Comparison of ENCODE assay signal across 29 cellular contexts in genomic region chr3:37981348-37981664, GRCh38. TPM values are rescaled to one million over a fixed set of nuclear protein-coding genes. Genes with fewer than 3 reads are reported as not detected.
"Had no signal": no experiment of that assay in that cellular context is flagged by ENCODE, and none has a peak within 500 bp of the region (broad histone marks: within the 10 kb centered on the region; RNA-seq: fewer than 3 reads in every experiment).

No MANE protein-coding gene starts in this region.

- H3K9me3 ChIP-seq: gastrocnemius medialis, mucosa of descending colon, right atrium auricular region, thoracic aorta, uterus had no signal

- H3K9me3 Mint-ChIP-seq: activated CD4-positive, alpha-beta memory T cell treated with anti-CD3 and anti-CD28 coated beads, Interleukin-2, amount 10 ng/mL, durations not matched to agents 7 days and 5 days; activated CD4-positive, alpha-beta T cell treated with anti-CD3 and anti-CD28 coated beads, Interleukin-2, amount 10 ng/mL, durations not matched to agents 7 days and 5 days; central memory CD8-positive, alpha-beta T cell; dendritic cell treated with granulocyte-macrophage colony-stimulating factor and Interleukin-4, amounts not matched to agents 40 ng/mL and 50 ng/mL, for 4 days; naive B cell; WTC11 had no signal

- DNase-seq: activated CD4-positive, alpha-beta memory T cell treated with anti-CD3 and anti-CD28 coated beads, Interleukin-2, amount 10 ng/mL, durations not matched to agents 7 days and 5 days; activated CD4-positive, alpha-beta T cell treated with anti-CD3 and anti-CD28 coated beads for 1 hour; activated CD4-positive, alpha-beta T cell treated with anti-CD3 and anti-CD28 coated beads, Interleukin-2, amount 10 ng/mL, durations not matched to agents 7 days and 5 days; activated effector memory CD4-positive, alpha-beta T cell treated with Interleukin-2 at 50 U/mL for 16 hours; activated naive CD4-positive, alpha-beta T cell treated with Interleukin-2 at 50 U/mL for 16 hours; anterior cingulate cortex; gastrocnemius medialis; hippocampal formation; left cardiac atrium; left ventricle myocardium superior; naive B cell; occipital lobe; stimulated activated CD4-positive, alpha-beta T cell treated with anti-CD3 and anti-CD28 coated beads, Interleukin-4, amount 100 ng/mL, for 1 hour; stimulated activated naive CD8-positive, alpha-beta T cell treated with anti-CD3 and anti-CD28 coated beads, Interleukin-15, Interleukin-2, amounts not matched to agents 100 U/mL and 50 U/mL, for 24 hours; T-helper 17 cell; T1000; uterus had no signal

- ATAC-seq: gastrocnemius medialis; left cardiac atrium; left ventricle myocardium superior; mucosa of descending colon; stimulated activated naive CD8-positive, alpha-beta T cell treated with anti-CD3 and anti-CD28 coated beads, Interleukin-15, Interleukin-2, amounts not matched to agents 100 U/mL and 50 U/mL, for 24 hours; T-helper 17 cell; WTC11 had no signal

- H3K27ac ChIP-seq: epithelial cell of prostate, gastrocnemius medialis, right atrium auricular region, thoracic aorta, uterus had no signal

- H3K36me3 ChIP-seq: gastrocnemius medialis, uterus had no signal

- H3K4me3 ChIP-seq: gastrocnemius medialis, mucosa of descending colon, right atrium auricular region, thoracic aorta, uterus had no signal

- H3K4me3 Mint-ChIP-seq: activated CD4-positive, alpha-beta memory T cell treated with anti-CD3 and anti-CD28 coated beads, Interleukin-2, amount 10 ng/mL, durations not matched to agents 7 days and 5 days; activated CD4-positive, alpha-beta T cell treated with anti-CD3 and anti-CD28 coated beads, Interleukin-2, amount 10 ng/mL, durations not matched to agents 7 days and 5 days; activated naive CD8-positive, alpha-beta T cell; central memory CD8-positive, alpha-beta T cell; dendritic cell treated with granulocyte-macrophage colony-stimulating factor and Interleukin-4, amounts not matched to agents 40 ng/mL and 50 ng/mL, for 4 days; naive B cell; T-helper 17 cell; WTC11 had no signal

- H3K4me1 Mint-ChIP-seq: activated CD4-positive, alpha-beta memory T cell treated with anti-CD3 and anti-CD28 coated beads, Interleukin-2, amount 10 ng/mL, durations not matched to agents 7 days and 5 days; activated CD4-positive, alpha-beta T cell treated with anti-CD3 and anti-CD28 coated beads, Interleukin-2, amount 10 ng/mL, durations not matched to agents 7 days and 5 days; central memory CD8-positive, alpha-beta T cell; naive B cell; T-helper 17 cell had no signal

- H3K27me3 ChIP-seq: gastrocnemius medialis, right atrium auricular region, uterus had no signal

- H3K27ac Mint-ChIP-seq: activated CD4-positive, alpha-beta memory T cell treated with anti-CD3 and anti-CD28 coated beads, Interleukin-2, amount 10 ng/mL, durations not matched to agents 7 days and 5 days; activated CD4-positive, alpha-beta T cell treated with anti-CD3 and anti-CD28 coated beads, Interleukin-2, amount 10 ng/mL, durations not matched to agents 7 days and 5 days; activated naive CD8-positive, alpha-beta T cell; dendritic cell treated with granulocyte-macrophage colony-stimulating factor and Interleukin-4, amounts not matched to agents 40 ng/mL and 50 ng/mL, for 4 days; naive B cell; WTC11 had no signal

- H3K36me3 Mint-ChIP-seq: activated naive CD8-positive, alpha-beta T cell; naive B cell; WTC11 had no signal

- H3K4me1 ChIP-seq: gastrocnemius medialis, uterus had no signal

- H3K27me3 Mint-ChIP-seq: activated CD4-positive, alpha-beta T cell treated with anti-CD3 and anti-CD28 coated beads, Interleukin-2, amount 10 ng/mL, durations not matched to agents 7 days and 5 days; activated naive CD8-positive, alpha-beta T cell; dendritic cell treated with granulocyte-macrophage colony-stimulating factor and Interleukin-4, amounts not matched to agents 40 ng/mL and 50 ng/mL, for 4 days; naive B cell had no signal

RNA-seq across cellular contexts. Expression of gene VILL, which starts 9.3 kb away (rescaled TPM):
- polyA plus RNA-seq: neural cell had no signal

RNA-seq across cellular contexts. Expression of gene DLEC1, which starts 57.7 kb away (rescaled TPM):
- total RNA-seq: gastrocnemius medialis, lung microvascular endothelial cell, pulmonary artery endothelial cell had no signal
- polyA plus RNA-seq: keratinocyte had no signal
